26 cellular contexts compared by ENCODE assay signal in the genomic region with DNA sequence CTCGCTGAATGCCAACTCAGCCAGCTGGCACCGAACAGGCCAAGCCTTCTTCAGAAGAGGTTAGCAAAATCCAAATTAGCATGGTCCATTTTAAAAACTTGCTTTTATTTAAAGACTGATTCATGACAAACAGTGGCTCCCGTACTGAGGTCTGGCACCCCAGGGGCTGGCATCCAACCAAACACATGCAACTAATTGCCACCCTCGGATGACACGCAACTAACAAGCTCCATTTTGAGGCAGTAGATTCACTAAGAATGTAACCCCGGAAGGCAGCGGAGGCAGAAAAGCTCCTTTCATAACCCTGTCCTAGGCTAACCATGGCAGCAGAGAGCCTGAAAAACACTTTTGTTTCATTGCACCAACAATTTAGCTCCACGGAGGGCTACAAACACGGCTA.
A peak's percentile ranks its signal among the peaks of the same experiment; 100 is the strongest.
DNase-seq lines count a peak whose midpoint lies in the region; ATAC-seq, FAIRE-seq and TF ChIP-seq lines count a peak whose summit lies in the region.
"Had no signal": no experiment of that assay in that cellular context is flagged by ENCODE, and none has a peak within 500 bp of the region (broad histone marks: within the 10 kb centered on the region; RNA-seq: fewer than 3 reads in every experiment).

No MANE protein-coding gene starts in this region.

- TF ChIP-seq EP300 in HepG2 (IDR thresholded peaks at IDR 0.05; ENCODE audit: low read depth in 2 of 2, low read length in 2 of 2) (no peak), HepG2 (CRISPR knock-in tag; IDR thresholded peaks at IDR 0.05; ENCODE audit: borderline replicate concordance) (no peak)

- H3K9me3 ChIP-seq in HepG2 (ENCODE audit: low read length) = no peaks in the 10 kb centered on the region
- H3K9me3 ChIP-seq in WERI-Rb-1 (ENCODE audit: severe bottlenecking) = no peaks in the 10 kb centered on the region
- H3K9me3 ChIP-seq: neutrophil had no signal

- no peak overlapping the region for H3K4me2 ChIP-seq in HepG2 (ENCODE audit: low read depth, low read length)
- H3K4me2 ChIP-seq: PC-9 had no signal

- ATAC-seq in HepG2 = no peak
- ATAC-seq: heart right ventricle, left colon had no signal

- H2AFZ ChIP-seq in HepG2 (ENCODE audit: low read length) = no peak overlapping the region
- H2AFZ ChIP-seq: PC-9 had no signal

- in situ Hi-C loops in HepG2 (cut with HindIII; ENCODE audit: extremely low pct_ligation_motif_present, low pct_unique_long_range_greater_than_20kb) = no loop called here

- H3K27ac ChIP-seq in HepG2 (ENCODE audit: extremely low read length, insufficient read depth, low read length) (no peak overlapping the region), WERI-Rb-1 (no peak overlapping the region)
- H3K27ac ChIP-seq: C4-2B, epithelial cell of prostate, heart right ventricle, neutrophil, PC-9, skin epidermis had no signal

- DNase-seq in EH (ENCODE audit: low read depth) (peak; percentile 19), amygdala (lab: John Stamatoyannopoulos, UW) (peak in 51 of 56 donors; percentile 2 to 72 (median 24)), globus pallidus (ENCODE audit: low spot score) (peak; percentile 59), pons (ENCODE audit: low spot score) (peak; percentile 66), NCI-H526 treated with DMSO at 0.1 percent for 48 hours (lab: John Stamatoyannopoulos, UW) (no peak), HepG2 (ENCODE audit: low spot score) (no peak), WERI-Rb-1 (no peak)
- DNase-seq: activated CD4-positive, alpha-beta T cell treated with anti-CD3 and anti-CD28 coated beads for 4 hours; activated effector memory CD4-positive, alpha-beta T cell treated with Interleukin-2 at 50 U/mL for 16 hours; activated naive CD8-positive, alpha-beta T cell treated with anti-CD3 and anti-CD28 coated beads, Interleukin-2, amount 10 ng/mL, durations not matched to agents 7 days and 5 days; activated T-cell treated with anti-CD3 and anti-CD28 coated beads for 4 hours; heart right ventricle; KG1; left colon; MM.1S; NCI-H1417; NK-92 treated with Interleukin-12 subunit alpha and Interleukin-12 subunit beta, amount 100 ng/mL, for 24 hours; PC-9; retina; SHP77; stimulated activated CD8-positive, alpha-beta memory T cell treated with anti-CD3 and anti-CD28 coated beads, Interleukin-4, amount 100 ng/mL, for 48 hours had no signal

- TF ChIP-seq POLR2A in HepG2 (IDR thresholded peaks at IDR 0.05; ENCODE audit: insufficient read depth in 1 of 2, low read depth in 2 of 2, low read length in 2 of 2) = no peak

- no peak overlapping the region for H3K9ac ChIP-seq in HepG2 (ENCODE audit: insufficient read depth, low read depth, low read length)

- H3K27me3 ChIP-seq in HepG2 (ENCODE audit: control insufficient read depth in 1 of 2, insufficient read depth in 2 of 2, low read length in 2 of 2) (no peaks in the 10 kb centered on the region), WERI-Rb-1 (ENCODE audit: insufficient read depth, low read depth, severe bottlenecking) (no peaks in the 10 kb centered on the region)
- H3K27me3 ChIP-seq: heart right ventricle, neutrophil had no signal

- CTCF ChIA-PET in HepG2 (lab: Yijun Ruan, JAX; ENCODE audit: low intra/inter-chr PET ratio, low total read pairs) = no interaction called here

- no peak overlapping the region for H3K4me3 ChIP-seq in HepG2 (replicated peaks in 1 of 3; ENCODE audit: insufficient read depth in 1 of 3, low read depth in 2 of 3, low read length in 3 of 3)
- H3K4me3 ChIP-seq in WERI-Rb-1 (ENCODE audit: low read depth, low read length) = no peak overlapping the region
- H3K4me3 ChIP-seq: heart right ventricle, PC-9, skin epidermis had no signal

- no TSS peak for BruUV-seq in HepG2 (replicated peaks; lab: Mats Ljungman, UMichigan)

- H3K79me2 ChIP-seq in HepG2 (ENCODE audit: insufficient read depth, low read length) = no peaks in the 10 kb centered on the region

- no peaks in the 10 kb centered on the region for H4K20me1 ChIP-seq in HepG2 (ENCODE audit: insufficient read depth, low read length)

- FAIRE-seq in HepG2 (lab: Jason Lieb, UNC) = no peak
- FAIRE-seq: HTR-8/SVneo had no signal

- H3K36me3 ChIP-seq in HepG2 (replicated peaks in 1 of 2; ENCODE audit: control insufficient read depth in 1 of 2, insufficient read depth in 2 of 2, low read length in 2 of 2) (no peaks in the 10 kb centered on the region), WERI-Rb-1 (no peaks in the 10 kb centered on the region)
- H3K36me3 ChIP-seq: heart right ventricle, neutrophil had no signal

- no peaks in the 10 kb centered on the region for H3K4me1 ChIP-seq in HepG2 (ENCODE audit: insufficient read depth, low read length)

- 58% methylated on average over 7 of the region's 9 CpGs for WGBS in HepG2 (ENCODE audit: low lambda C conversion rate)

- TF ChIP-seq CTCF in HepG2 (CRISPR knock-in tag; IDR thresholded peaks at IDR 0.05) (no peak), WERI-Rb-1 (IDR thresholded peaks at IDR 0.05; ENCODE audit: low read depth, low read length) (no peak)

- no peak for TF ChIP-seq RAD21 in HepG2 (CRISPR knock-in tag; IDR thresholded peaks at IDR 0.05)

- POLR2A ChIA-PET in HepG2 (lab: Yijun Ruan, JAX) = no interaction called here

- intact Hi-C loops in HepG2 (cut with micrococcal nuclease; ENCODE audit: unreplicated experiment) = no loop called here

TF ChIP-seq in HepG2, 621 proteins besides CTCF, POLR2A, EP300 and RAD21 (continues in another document):
- TF ChIP-seq ZBTB8A (CRISPR knock-in tag; IDR thresholded peaks at IDR 0.05; ENCODE audit: borderline replicate concordance, low read depth) = no peak
- TF ChIP-seq DPF2 (CRISPR knock-in tag; IDR thresholded peaks at IDR 0.05; ENCODE audit: borderline replicate concordance, low read depth) = no peak
- TF ChIP-seq, protein P1, sequence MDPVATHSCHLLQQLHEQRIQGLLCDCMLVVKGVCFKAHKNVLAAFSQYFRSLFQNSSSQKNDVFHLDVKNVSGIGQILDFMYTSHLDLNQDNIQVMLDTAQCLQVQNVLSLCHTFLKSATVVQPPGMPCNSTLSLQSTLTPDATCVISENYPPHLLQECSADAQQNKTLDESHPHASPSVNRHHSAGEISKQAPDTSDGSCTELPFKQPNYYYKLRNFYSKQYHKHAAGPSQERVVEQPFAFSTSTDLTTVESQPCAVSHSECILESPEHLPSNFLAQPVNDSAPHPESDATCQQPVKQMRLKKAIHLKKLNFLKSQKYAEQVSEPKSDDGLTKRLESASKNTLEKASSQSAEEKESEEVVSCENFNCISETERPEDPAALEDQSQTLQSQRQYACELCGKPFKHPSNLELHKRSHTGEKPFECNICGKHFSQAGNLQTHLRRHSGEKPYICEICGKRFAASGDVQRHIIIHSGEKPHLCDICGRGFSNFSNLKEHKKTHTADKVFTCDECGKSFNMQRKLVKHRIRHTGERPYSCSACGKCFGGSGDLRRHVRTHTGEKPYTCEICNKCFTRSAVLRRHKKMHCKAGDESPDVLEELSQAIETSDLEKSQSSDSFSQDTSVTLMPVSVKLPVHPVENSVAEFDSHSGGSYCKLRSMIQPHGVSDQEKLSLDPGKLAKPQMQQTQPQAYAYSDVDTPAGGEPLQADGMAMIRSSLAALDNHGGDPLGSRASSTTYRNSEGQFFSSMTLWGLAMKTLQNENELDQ (CRISPR knock-in tag; IDR thresholded peaks at IDR 0.05; ENCODE audit: borderline replicate concordance) = no peak
- no peak for TF ChIP-seq MAFK (conservative IDR thresholded peaks at IDR 0.05 in 1 of 2, IDR thresholded peaks at IDR 0.05 in 1 of 2; ENCODE audit: low read length in 2 of 2)
- TF ChIP-seq ZNF816 (CRISPR knock-in tag; IDR thresholded peaks at IDR 0.05; ENCODE audit: borderline replicate concordance) = no peak
- TF ChIP-seq, protein P2, sequence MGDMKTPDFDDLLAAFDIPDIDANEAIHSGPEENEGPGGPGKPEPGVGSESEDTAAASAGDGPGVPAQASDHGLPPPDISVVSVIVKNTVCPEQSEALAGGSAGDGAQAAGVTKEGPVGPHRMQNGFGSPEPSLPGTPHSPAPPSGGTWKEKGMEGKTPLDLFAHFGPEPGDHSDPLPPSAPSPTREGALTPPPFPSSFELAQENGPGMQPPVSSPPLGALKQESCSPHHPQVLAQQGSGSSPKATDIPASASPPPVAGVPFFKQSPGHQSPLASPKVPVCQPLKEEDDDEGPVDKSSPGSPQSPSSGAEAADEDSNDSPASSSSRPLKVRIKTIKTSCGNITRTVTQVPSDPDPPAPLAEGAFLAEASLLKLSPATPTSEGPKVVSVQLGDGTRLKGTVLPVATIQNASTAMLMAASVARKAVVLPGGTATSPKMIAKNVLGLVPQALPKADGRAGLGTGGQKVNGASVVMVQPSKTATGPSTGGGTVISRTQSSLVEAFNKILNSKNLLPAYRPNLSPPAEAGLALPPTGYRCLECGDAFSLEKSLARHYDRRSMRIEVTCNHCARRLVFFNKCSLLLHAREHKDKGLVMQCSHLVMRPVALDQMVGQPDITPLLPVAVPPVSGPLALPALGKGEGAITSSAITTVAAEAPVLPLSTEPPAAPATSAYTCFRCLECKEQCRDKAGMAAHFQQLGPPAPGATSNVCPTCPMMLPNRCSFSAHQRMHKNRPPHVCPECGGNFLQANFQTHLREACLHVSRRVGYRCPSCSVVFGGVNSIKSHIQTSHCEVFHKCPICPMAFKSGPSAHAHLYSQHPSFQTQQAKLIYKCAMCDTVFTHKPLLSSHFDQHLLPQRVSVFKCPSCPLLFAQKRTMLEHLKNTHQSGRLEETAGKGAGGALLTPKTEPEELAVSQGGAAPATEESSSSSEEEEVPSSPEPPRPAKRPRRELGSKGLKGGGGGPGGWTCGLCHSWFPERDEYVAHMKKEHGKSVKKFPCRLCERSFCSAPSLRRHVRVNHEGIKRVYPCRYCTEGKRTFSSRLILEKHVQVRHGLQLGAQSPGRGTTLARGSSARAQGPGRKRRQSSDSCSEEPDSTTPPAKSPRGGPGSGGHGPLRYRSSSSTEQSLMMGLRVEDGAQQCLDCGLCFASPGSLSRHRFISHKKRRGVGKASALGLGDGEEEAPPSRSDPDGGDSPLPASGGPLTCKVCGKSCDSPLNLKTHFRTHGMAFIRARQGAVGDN (CRISPR knock-in tag; IDR thresholded peaks at IDR 0.05) = no peak
- TF ChIP-seq PLRG1 (conservative IDR thresholded peaks at IDR 0.05) = no peak
- no peak for TF ChIP-seq MED13 (CRISPR knock-in tag; IDR thresholded peaks at IDR 0.05)
- TF ChIP-seq NONO (IDR thresholded peaks at IDR 0.05) = no peak
- no peak for TF ChIP-seq NONO (CRISPR knock-in tag; conservative IDR thresholded peaks at IDR 0.05)
- no peak for TF ChIP-seq ARNT2 (CRISPR knock-in tag; IDR thresholded peaks at IDR 0.05; ENCODE audit: low read depth)
- TF ChIP-seq, protein P3, sequence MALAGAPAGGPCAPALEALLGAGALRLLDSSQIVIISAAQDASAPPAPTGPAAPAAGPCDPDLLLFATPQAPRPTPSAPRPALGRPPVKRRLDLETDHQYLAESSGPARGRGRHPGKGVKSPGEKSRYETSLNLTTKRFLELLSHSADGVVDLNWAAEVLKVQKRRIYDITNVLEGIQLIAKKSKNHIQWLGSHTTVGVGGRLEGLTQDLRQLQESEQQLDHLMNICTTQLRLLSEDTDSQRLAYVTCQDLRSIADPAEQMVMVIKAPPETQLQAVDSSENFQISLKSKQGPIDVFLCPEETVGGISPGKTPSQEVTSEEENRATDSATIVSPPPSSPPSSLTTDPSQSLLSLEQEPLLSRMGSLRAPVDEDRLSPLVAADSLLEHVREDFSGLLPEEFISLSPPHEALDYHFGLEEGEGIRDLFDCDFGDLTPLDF (CRISPR knock-in tag; IDR thresholded peaks at IDR 0.05) = no peak
- no peak for TF ChIP-seq ZNF160 (CRISPR knock-in tag; IDR thresholded peaks at IDR 0.05)

Comparison
In these comparisons a context has a peak if more than half of its experiments do, and no peak if none do; other contexts are left out.
1. DNase-seq: peak in EH (single experiment), amygdala (51 of 56), globus pallidus (single experiment) and pons (single experiment); none in NCI-H526 treated with DMSO at 0.1 percent for 48 hours (single experiment), HepG2 (single experiment) and WERI-Rb-1 (single experiment).